In the genomic region with DNA sequence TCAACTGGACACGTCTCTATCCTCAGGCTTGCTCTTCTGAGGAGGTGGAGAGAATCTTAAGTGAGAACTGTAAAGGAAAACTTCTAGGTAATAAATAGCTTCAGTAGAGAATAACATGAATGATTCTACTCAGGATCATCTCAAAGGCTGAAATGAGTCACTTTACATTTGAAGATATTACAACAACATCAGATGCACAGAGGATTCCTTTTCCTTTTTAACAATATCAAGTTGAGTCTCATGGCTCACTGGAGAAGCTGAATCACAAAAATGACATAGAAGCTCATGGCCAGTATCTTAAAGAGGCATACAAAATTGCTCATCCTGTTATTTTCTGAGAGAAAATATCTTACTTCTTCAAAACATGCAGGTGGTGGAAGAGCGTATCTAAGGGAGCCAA, we compare ENCODE assay signal across 15 cellular contexts.
"Had no signal": no experiment of that assay in that cellular context is flagged by ENCODE, and none has a peak within 500 bp of the region (broad histone marks: within the 10 kb centered on the region; RNA-seq: fewer than 3 reads in every experiment).

No MANE protein-coding gene starts in this region.

- DNase-seq: activated B cell treated with CpG ODN at 0.5 μM for 24 hours; activated naive CD4-positive, alpha-beta T cell; activated T-cell treated with anti-CD3 and anti-CD28 coated beads, Interleukin-2, amount 50 U/mL, for 4 hours; cortex of kidney; effector memory CD4-positive, alpha-beta T cell; hypothalamus; natural killer cell; nucleus accumbens; right lobe of liver; stimulated activated CD4-positive, alpha-beta T cell treated with anti-CD3 and anti-CD28 coated beads, Interleukin-12 subunit alpha, Interleukin-12 subunit beta, amount 100 ng/mL, for 4 hours; stimulated activated naive CD4-positive, alpha-beta T cell treated with Interleukin-2 at 50 U/mL for 16 hours; T-helper 17 cell; upper lobe of right lung had no signal

- H3K27ac ChIP-seq: epithelial cell of prostate, prostate gland, right lobe of liver, upper lobe of right lung had no signal

- H3K36me3 ChIP-seq: prostate gland, right lobe of liver, upper lobe of right lung had no signal

- H3K4me3 ChIP-seq: prostate gland, right lobe of liver, upper lobe of right lung had no signal

- H3K9me3 ChIP-seq: prostate gland, right lobe of liver, upper lobe of right lung had no signal

- ATAC-seq: natural killer cell, right lobe of liver, T-helper 17 cell had no signal

- H3K27me3 ChIP-seq: right lobe of liver, upper lobe of right lung had no signal

- H3K4me1 ChIP-seq: right lobe of liver, upper lobe of right lung had no signal
